Comparison of ENCODE assay signal across 22 cellular contexts in the genomic region with DNA sequence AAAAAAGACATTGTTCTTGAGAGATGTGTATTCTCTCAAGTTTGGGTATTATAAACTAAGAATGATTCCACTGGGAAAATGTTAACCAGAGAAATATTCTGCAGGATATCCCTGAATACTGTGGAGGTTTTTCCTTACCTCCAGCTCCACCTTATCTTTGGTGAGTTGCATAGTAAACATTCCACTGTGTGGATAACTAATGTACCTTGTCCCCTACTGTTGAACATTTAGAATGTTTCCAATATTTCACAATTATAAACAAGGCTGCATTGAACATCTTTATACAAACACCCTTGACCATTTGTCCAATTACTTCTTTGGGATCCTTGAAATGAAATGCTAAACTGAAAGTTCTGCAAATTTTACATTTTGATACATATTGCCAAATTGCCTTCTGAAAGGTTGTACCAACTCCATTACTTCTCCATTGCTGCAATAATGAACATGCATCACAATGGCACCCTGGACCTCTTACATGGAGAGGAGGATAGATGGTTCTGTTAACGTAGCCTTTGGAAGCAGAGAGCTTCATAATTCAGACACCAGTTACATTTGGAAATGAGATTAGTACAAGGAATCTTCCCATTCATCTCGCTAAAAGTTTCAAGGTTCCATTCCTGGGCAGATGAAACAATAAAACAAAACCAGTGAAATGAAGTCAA.
"Had no signal": no experiment of that assay in that cellular context is flagged by ENCODE, and none has a peak within 500 bp of the region (broad histone marks: within the 10 kb centered on the region; RNA-seq: fewer than 3 reads in every experiment).

No MANE protein-coding gene starts in this region.

- ATAC-seq: foreskin keratinocyte, gastroesophageal sphincter, heart left ventricle, left colon, left lobe of liver, lower lobe of right lung, mucosa of descending colon had no signal

- H3K36me3 ChIP-seq: esophagus muscularis mucosa, gastroesophageal sphincter, heart left ventricle, left ventricle myocardium inferior, lower lobe of right lung had no signal

- H3K4me1 Mint-ChIP-seq: immature natural killer cell, mesothelial cell of epicardium, naive B cell had no signal

- H3K4me3 Mint-ChIP-seq: immature natural killer cell, mesothelial cell of epicardium, naive B cell had no signal

- H3K27ac ChIP-seq: coronary artery, dorsolateral prefrontal cortex, esophagus muscularis mucosa, foreskin keratinocyte, gastroesophageal sphincter, heart left ventricle, hepatocyte, left ventricle myocardium inferior, lower lobe of right lung had no signal

- H3K4me1 ChIP-seq: esophagus muscularis mucosa, foreskin keratinocyte, gastroesophageal sphincter, heart left ventricle, left ventricle myocardium inferior, lower lobe of right lung had no signal

- DNase-seq: dermis blood vessel endothelial cell; dorsolateral prefrontal cortex; effector CD4-positive, alpha-beta T cell; effector memory CD4-positive, alpha-beta T cell; foreskin keratinocyte; heart left ventricle; immature natural killer cell; islet precursor cell; kidney; kidney glomerular epithelial cell; left colon; left ventricle myocardium inferior; lower lobe of right lung; mesenchymal stem cell; mucosa of descending colon; naive B cell had no signal

- H3K4me3 ChIP-seq: coronary artery, dorsolateral prefrontal cortex, esophagus muscularis mucosa, gastroesophageal sphincter, heart left ventricle, hepatocyte, left ventricle myocardium inferior, lower lobe of right lung, mucosa of descending colon had no signal

- H3K27ac Mint-ChIP-seq: immature natural killer cell, mesothelial cell of epicardium had no signal

- H3K36me3 Mint-ChIP-seq: immature natural killer cell, mesothelial cell of epicardium, naive B cell had no signal

- H3K9me3 Mint-ChIP-seq: immature natural killer cell had no signal

- H3K9me3 ChIP-seq: esophagus muscularis mucosa, lower lobe of right lung, mucosa of descending colon had no signal
